ENCODE assay signal across 21 cellular contexts in the genomic region with DNA sequence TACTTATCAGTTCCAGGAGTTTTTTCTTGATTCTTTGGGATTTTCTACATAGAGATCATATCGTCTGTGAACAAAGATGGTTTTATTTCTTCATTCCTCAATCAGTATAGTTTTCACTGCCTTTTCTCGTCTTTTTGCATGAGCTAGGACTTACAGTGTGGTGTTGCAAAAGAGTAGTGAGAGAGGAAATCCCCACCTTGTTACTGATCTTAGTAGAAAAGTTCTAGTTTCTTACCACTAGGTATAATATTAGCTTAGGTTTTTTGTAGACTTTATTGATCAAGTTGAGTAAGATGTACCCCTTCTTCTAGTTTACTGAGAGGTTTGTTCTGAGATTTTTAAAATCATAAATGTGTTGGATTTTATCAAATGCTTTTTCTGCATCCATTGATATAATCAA.
DNase-seq lines count a peak whose midpoint lies in the region; ATAC-seq, FAIRE-seq and TF ChIP-seq lines count a peak whose summit lies in the region.
"Had no signal": no experiment of that assay in that cellular context is flagged by ENCODE, and none has a peak within 500 bp of the region (broad histone marks: within the 10 kb centered on the region; RNA-seq: fewer than 3 reads in every experiment).

No MANE protein-coding gene starts in this region.

- H3K27me3 ChIP-seq in astrocyte (ENCODE audit: insufficient read depth, low read length) (no peaks in the 10 kb centered on the region), uterus (no peaks in the 10 kb centered on the region)
- H3K27me3 ChIP-seq: BLaER1, colonic mucosa had no signal

- no peaks in the 10 kb centered on the region for H3K36me3 Mint-ChIP-seq in astrocyte (ENCODE audit: low read depth, unreplicated experiment)

- intact Hi-C loops in uterus (cut with DNase I; ENCODE audit: low total_unique reads): no loop called here

- H3K9ac ChIP-seq in astrocyte (ENCODE audit: low read length): no peak overlapping the region
- H3K9ac ChIP-seq: BLaER1, parathyroid adenoma had no signal

- TF ChIP-seq CTCF in astrocyte (IDR thresholded peaks at IDR 0.05; ENCODE audit: insufficient read depth, low read depth, low read length) (no peak), uterus (IDR thresholded peaks at IDR 0.05) (no peak)

- TF ChIP-seq POLR2A in uterus (IDR thresholded peaks at IDR 0.05): no peak

- H3K4me1 Mint-ChIP-seq in astrocyte (ENCODE audit: low read depth, unreplicated experiment): no peaks in the 10 kb centered on the region
- H3K4me1 Mint-ChIP-seq: activated CD4-positive, alpha-beta T cell treated with anti-CD3 and anti-CD28 coated beads, Interleukin-2, amount 10 ng/mL, durations not matched to agents 24 days and 14 days had no signal

- H2AFZ ChIP-seq in astrocyte (ENCODE audit: low read depth, low read length): no peak overlapping the region
- H2AFZ ChIP-seq: parathyroid adenoma had no signal

- H3K4me1 ChIP-seq in astrocyte (ENCODE audit: insufficient read depth, low read length): no peaks in the 10 kb centered on the region
- no peaks in the 10 kb centered on the region for H3K4me1 ChIP-seq in uterus
- H3K4me1 ChIP-seq: colonic mucosa, parathyroid adenoma had no signal

- peaks cover 3% of the 10 kb centered on the region for H3K9me3 Mint-ChIP-seq in astrocyte (ENCODE audit: unreplicated experiment)

- H3K4me3 ChIP-seq in astrocyte (ENCODE audit: insufficient read depth, low read depth, low read length) (no peak overlapping the region), uterus (no peak overlapping the region)
- H3K4me3 ChIP-seq: BLaER1, colonic mucosa, smooth muscle cell had no signal

- no peak overlapping the region for H3K27ac Mint-ChIP-seq in astrocyte (ENCODE audit: unreplicated experiment)
- H3K27ac Mint-ChIP-seq: activated CD4-positive, alpha-beta T cell treated with anti-CD3 and anti-CD28 coated beads, Interleukin-2, amount 10 ng/mL, durations not matched to agents 24 days and 14 days had no signal

- H3K9me3 ChIP-seq in astrocyte (ENCODE audit: insufficient read depth, low read depth, low read length): no peaks in the 10 kb centered on the region
- no peaks in the 10 kb centered on the region for H3K9me3 ChIP-seq in uterus
- H3K9me3 ChIP-seq: colonic mucosa had no signal

- H3K27me3 Mint-ChIP-seq in astrocyte (ENCODE audit: low read depth, unreplicated experiment): no peaks in the 10 kb centered on the region

- H3K27ac ChIP-seq in astrocyte (ENCODE audit: low read depth, low read length) (no peak overlapping the region), uterus (no peak overlapping the region)
- H3K27ac ChIP-seq: BLaER1, colonic mucosa, parathyroid adenoma had no signal

- no peak overlapping the region for H3K4me2 ChIP-seq in astrocyte (ENCODE audit: low read length)
- H3K4me2 ChIP-seq: BLaER1, smooth muscle cell had no signal

- H3K79me2 ChIP-seq in astrocyte (ENCODE audit: insufficient read depth, low read length): no peaks in the 10 kb centered on the region
- H3K79me2 ChIP-seq: parathyroid adenoma had no signal

- no peak overlapping the region for H3K4me3 Mint-ChIP-seq in astrocyte (ENCODE audit: unreplicated experiment)
- H3K4me3 Mint-ChIP-seq: activated CD4-positive, alpha-beta T cell treated with anti-CD3 and anti-CD28 coated beads, Interleukin-2, amount 10 ng/mL, durations not matched to agents 24 days and 14 days; activated T-cell treated with anti-CD3 and anti-CD28 coated beads, Interleukin-2, amount 50 U/mL, for 4 hours had no signal

- H3K36me3 ChIP-seq in astrocyte (ENCODE audit: insufficient read depth, low read length) (no peaks in the 10 kb centered on the region), uterus (no peaks in the 10 kb centered on the region)
- H3K36me3 ChIP-seq: BLaER1, colonic mucosa had no signal

- ATAC-seq in GM19351 (IDR thresholded peaks at IDR 0.05; ENCODE audit: unreplicated experiment) (peak; percentile 86), GM21786 (IDR thresholded peaks at IDR 0.05; ENCODE audit: unreplicated experiment) (peak; percentile 79), HG03095 (IDR thresholded peaks at IDR 0.05; ENCODE audit: unreplicated experiment) (peak; percentile 89)
- no peak for ATAC-seq in stimulated activated naive CD8-positive, alpha-beta T cell treated with anti-CD3 and anti-CD28 coated beads, Interleukin-15, Interleukin-2, amounts not matched to agents 100 U/mL and 50 U/mL, for 24 hours
- ATAC-seq: activated T-cell treated with anti-CD3 and anti-CD28 coated beads, Interleukin-2, amount 50 U/mL, for 4 hours had no signal

- H4K20me1 ChIP-seq in astrocyte (ENCODE audit: insufficient read depth, low read length): no peaks in the 10 kb centered on the region
- H4K20me1 ChIP-seq: BLaER1 had no signal

- FAIRE-seq in astrocyte (lab: Jason Lieb, UNC): peak; percentile 17
- FAIRE-seq: kidney had no signal

- DNase-seq in astrocyte (ENCODE audit: low read depth) (no peak), T-helper 9 cell (no peak), NCI-H2171 treated with DMSO at 0.1 percent for 48 hours (lab: John Stamatoyannopoulos, UW) (no peak), uterus (no peak)
- DNase-seq in stimulated activated naive CD8-positive, alpha-beta T cell treated with anti-CD3 and anti-CD28 coated beads, Interleukin-15, Interleukin-2, amounts not matched to agents 100 U/mL and 50 U/mL, for 24 hours: no peak
- DNase-seq: activated CD4-positive, alpha-beta T cell treated with anti-CD3 and anti-CD28 coated beads, Interleukin-2, amount 10 ng/mL, durations not matched to agents 24 days and 14 days; activated T-cell treated with anti-CD3 and anti-CD28 coated beads, Interleukin-2, amount 50 U/mL, for 4 hours; amygdala; colonic mucosa; DND-41; erythroblast; head of caudate nucleus; kidney; NCI-H526; RPMI8226 had no signal
